Comparison of ENCODE assay signal across 7 cellular contexts in the genomic region with DNA sequence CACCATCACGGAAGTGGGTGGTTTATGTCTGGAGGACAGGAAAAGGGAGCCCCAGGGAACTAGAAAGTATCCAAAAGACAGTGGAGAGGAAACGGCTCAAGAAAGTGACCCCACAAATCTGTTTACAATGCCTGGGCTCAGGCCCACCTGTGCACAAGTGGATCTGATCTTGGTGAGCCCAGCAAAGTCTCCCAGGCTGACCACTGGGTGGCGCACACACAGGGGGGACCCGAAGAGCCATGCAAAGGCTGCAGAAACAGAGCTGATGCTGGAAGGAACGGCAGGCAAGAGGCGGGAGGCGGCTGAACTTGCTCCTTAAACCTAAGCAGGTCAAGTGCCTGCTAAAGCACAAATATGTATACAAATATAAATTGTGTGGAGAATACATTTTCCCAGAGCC. TPM values are rescaled to one million over a fixed set of nuclear protein-coding genes. Genes with fewer than 3 reads are reported as not detected.
A peak's percentile ranks its signal among the peaks of the same experiment; 100 is the strongest.
DNase-seq lines count a peak whose midpoint lies in the region; TF ChIP-seq lines count a peak whose summit lies in the region.

No MANE protein-coding gene starts in this region.

- H3K9me2 ChIP-seq in Karpas-422 (replicated peaks; ENCODE audit: insufficient read depth, low read length) = no peaks in the 10 kb centered on the region

- H3K27me3 Mint-ChIP-seq in type B pancreatic cell = no peaks in the 10 kb centered on the region

- H2AFZ ChIP-seq in Karpas-422 (ENCODE audit: low read length) = no peak overlapping the region

- H3K27ac Mint-ChIP-seq in type B pancreatic cell = no peak overlapping the region

- H3K4me2 ChIP-seq in Karpas-422 (ENCODE audit: low read depth, low read length, poor library complexity, severe bottlenecking) = no peak overlapping the region

- H4K20me1 ChIP-seq in Karpas-422 (ENCODE audit: insufficient read depth, low read depth, low read length) = 0 out of 2 replicates have a peak, but pooled peaks cover 10% of the 10 kb centered on the region

- no peaks in the 10 kb centered on the region for H3K4me1 Mint-ChIP-seq in type B pancreatic cell (ENCODE audit: unreplicated experiment)

- DNase-seq in GDM1 (lab: John Stamatoyannopoulos, UW) (peak; percentile 27), Karpas-422 (peak; percentile 86), dedifferentiated amniotic fluid mesenchymal stem cell (ENCODE audit: extremely low spot score) (peak; percentile 32), mucosa of gallbladder (ENCODE audit: low spot score) (peak; percentile 24), type B pancreatic cell (ENCODE audit: extremely low spot score, unreplicated experiment) (no peak), NOMO-1 (lab: John Stamatoyannopoulos, UW; ENCODE audit: unreplicated experiment in 2 of 2) (no peak)

- no peaks in the 10 kb centered on the region for H3K9me3 Mint-ChIP-seq in type B pancreatic cell

- H3K27me3 ChIP-seq in Karpas-422 (ENCODE audit: low read length) = no peaks in the 10 kb centered on the region

- no peaks in the 10 kb centered on the region for H3K4me1 ChIP-seq in Karpas-422 (ENCODE audit: low read length)

- H3K4me3 ChIP-seq in Karpas-422 (ENCODE audit: low read length) = no peak overlapping the region

- H3K79me2 ChIP-seq in Karpas-422 (ENCODE audit: low read length) = no peaks in the 10 kb centered on the region

- TF ChIP-seq CTCF in VCaP (conservative IDR thresholded peaks at IDR 0.05) = peak; percentile 86
- peak; percentile 74 for TF ChIP-seq CTCF in type B pancreatic cell (conservative IDR thresholded peaks at IDR 0.05)

- H3K9me3 ChIP-seq in Karpas-422 (ENCODE audit: low read length) = no peaks in the 10 kb centered on the region

- H3K36me3 Mint-ChIP-seq in type B pancreatic cell = no peaks in the 10 kb centered on the region

- H3K36me3 ChIP-seq in Karpas-422 (ENCODE audit: insufficient read depth, low read length) = no peaks in the 10 kb centered on the region

- no peak overlapping the region for H3K4me3 Mint-ChIP-seq in type B pancreatic cell

- no peak overlapping the region for H3K9ac ChIP-seq in Karpas-422 (ENCODE audit: low read length)

- no peak overlapping the region for H3K27ac ChIP-seq in Karpas-422 (ENCODE audit: low read length)
- no peak overlapping the region for H3K27ac ChIP-seq in VCaP

RNA-seq across cellular contexts. Expression of a gene that starts 9.6 kb away (rescaled TPM):
- 36.2 and 47.6 TPM in 2 replicates for total RNA-seq in Karpas-422 (2014; rRNA removed; shearing (Covaris generic); ENCODE audit: low replicate concordance)
- total RNA-seq in mucosa of gallbladder (22.4 TPM), type B pancreatic cell (ENCODE audit: low replicate concordance) (19.6 and 32.5 TPM in 2 replicates)

RNA-seq across cellular contexts. Expression of a gene that starts 15.0 kb away (rescaled TPM):
- total RNA-seq in Karpas-422 (2014; rRNA removed; shearing (Covaris generic); ENCODE audit: low replicate concordance) = 0.30 and 1.2 TPM in 2 replicates
- 0.63 TPM for total RNA-seq in mucosa of gallbladder
- 0.72 and 1.3 TPM in 2 replicates for total RNA-seq in type B pancreatic cell (ENCODE audit: low replicate concordance)

RNA-seq across cellular contexts. Expression of a gene that starts 34.0 kb away (rescaled TPM):
- not detected in 2 replicates for total RNA-seq in Karpas-422 (2014; rRNA removed; shearing (Covaris generic); ENCODE audit: low replicate concordance)
- total RNA-seq in mucosa of gallbladder (204 TPM), type B pancreatic cell (ENCODE audit: low replicate concordance) (2.7 and 29.6 TPM in 2 replicates)

RNA-seq across cellular contexts. Expression of a gene that starts 49.6 kb away (rescaled TPM):
- not detected in 2 replicates for total RNA-seq in Karpas-422 (2014; rRNA removed; shearing (Covaris generic); ENCODE audit: low replicate concordance)
- total RNA-seq in mucosa of gallbladder = 0.60 TPM
- total RNA-seq in type B pancreatic cell (ENCODE audit: low replicate concordance) = 0.26 and 0.41 TPM in 2 replicates

RNA-seq across cellular contexts. Expression of a gene that starts 56.6 kb away (rescaled TPM):
- not detected in 2 replicates for total RNA-seq in Karpas-422 (2014; rRNA removed; shearing (Covaris generic); ENCODE audit: low replicate concordance)
- total RNA-seq in mucosa of gallbladder = not detected
- 0.26 and 0.43 TPM in 2 replicates for total RNA-seq in type B pancreatic cell (ENCODE audit: low replicate concordance)

Comparison
In these comparisons a context has a peak if more than half of its experiments do, and no peak if none do; other contexts are left out.
1. DNase-seq: peak in GDM1 (single experiment), Karpas-422 (single experiment), dedifferentiated amniotic fluid mesenchymal stem cell (single experiment) and mucosa of gallbladder (single experiment); none in type B pancreatic cell (single experiment) and NOMO-1 (0 of 2).